Comparison of ENCODE assay signal across 12 cellular contexts in the genomic region with DNA sequence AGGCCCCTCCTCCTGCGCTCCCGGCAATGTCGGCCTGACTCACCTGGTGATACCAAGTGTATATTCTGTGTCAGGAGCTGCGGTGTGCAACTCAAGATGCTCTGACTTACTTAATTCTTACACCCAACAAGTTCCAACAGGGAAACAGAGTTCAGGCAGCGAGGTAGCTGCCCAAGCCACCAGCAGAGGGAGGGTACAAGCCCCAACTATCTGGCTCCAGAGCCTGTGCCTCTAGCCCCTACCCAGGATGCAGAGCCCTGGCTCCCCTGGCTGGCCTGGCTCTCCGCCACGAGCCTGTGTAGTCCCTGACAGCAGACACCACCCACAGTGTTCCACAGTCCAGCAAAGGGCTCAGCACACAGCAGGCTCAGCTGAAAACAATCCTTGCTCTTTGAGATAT. TPM values are rescaled to one million over a fixed set of nuclear protein-coding genes. Genes with fewer than 3 reads are reported as not detected.
DNase-seq lines count a peak whose midpoint lies in the region; ATAC-seq, FAIRE-seq and TF ChIP-seq lines count a peak whose summit lies in the region.
"Had no signal": no experiment of that assay in that cellular context is flagged by ENCODE, and none has a peak within 500 bp of the region (broad histone marks: within the 10 kb centered on the region; RNA-seq: fewer than 3 reads in every experiment).

No MANE protein-coding gene starts in this region.

- WGBS in GM23248 (ENCODE audit: low coverage in 1 of 2, low lambda C conversion rate in 2 of 2, missing lambda C conversion rate in 2 of 2), 2 experiments, result 39 to 45% methylated on average over 7 of the region's 7 CpGs
- 46% methylated on average over 4 of the region's 7 CpGs for WGBS in K562 (ENCODE audit: insufficient coverage, low coverage, missing lambda C conversion rate)

- no peaks in the 10 kb centered on the region for H3K79me2 ChIP-seq in GM23248 (ENCODE audit: insufficient read depth)
- H3K79me2 ChIP-seq in K562 (ENCODE audit: control insufficient read depth, insufficient read depth, low read length), result peaks cover 2% of the 10 kb centered on the region

- H3F3A ChIP-seq in GM23248 (ENCODE audit: insufficient read depth), result no peaks in the 10 kb centered on the region

- POLR2A ChIA-PET in K562 (lab: Yijun Ruan, JAX), result interaction anchor here (0.5 to 1.2 kb wide), 3 partner anchors 12 to 151 kb away, joined by 3 to 6 read pairs (median 4); no protein-coding TSS in a partner anchor

- TF ChIP-seq POLR2A in K562 (conservative IDR thresholded peaks at IDR 0.05), result no peak

- ATAC-seq in K562, result no peak
- peak; percentile 34 for ATAC-seq in left lobe of liver
- no peak for ATAC-seq in HG03095 (IDR thresholded peaks at IDR 0.05; ENCODE audit: unreplicated experiment)
- ATAC-seq in GM21423 (IDR thresholded peaks at IDR 0.05; ENCODE audit: unreplicated experiment), result no peak

- no peak overlapping the region for H3K4me2 ChIP-seq in GM23248 (ENCODE audit: unreplicated experiment)
- no peak overlapping the region for H3K4me2 ChIP-seq in K562 (ENCODE audit: insufficient read depth, low read length)

- H4K20me1 ChIP-seq in GM23248 (ENCODE audit: insufficient read depth) (no peaks in the 10 kb centered on the region), K562 (replicated peaks; ENCODE audit: control insufficient read depth, insufficient read depth, low read length) (no peaks in the 10 kb centered on the region)

- no peaks in the 10 kb centered on the region for H3K27me3 ChIP-seq in GM23248 (replicated peaks; ENCODE audit: insufficient read depth)
- no peaks in the 10 kb centered on the region for H3K27me3 ChIP-seq in K562 (ENCODE audit: control insufficient read depth in 2 of 2, insufficient read depth in 2 of 2, low read length in 2 of 2)

- intact Hi-C loops in K562 (cut with micrococcal nuclease), result no loop called here

- no peak for TF ChIP-seq RAD21 in K562 (CRISPR knock-in tag; conservative IDR thresholded peaks at IDR 0.05 in 1 of 2, IDR thresholded peaks at IDR 0.05 in 1 of 2)

- H2AFZ ChIP-seq in GM23248 (no peak overlapping the region), K562 (ENCODE audit: low read depth, low read length) (peak overlapping the region; percentile 14)

- no peaks in the 10 kb centered on the region for H3K36me3 ChIP-seq in GM23248 (ENCODE audit: low read depth)
- no peaks in the 10 kb centered on the region for H3K36me3 ChIP-seq in K562 (ENCODE audit: control insufficient read depth, insufficient read depth, low read length)
- H3K36me3 ChIP-seq: WERI-Rb-1 had no signal

- H3K4me3 ChIP-seq in GM23248 (no peak overlapping the region), K562 (no peak overlapping the region), coronary artery (no peak overlapping the region)

- TF ChIP-seq CTCF in K562 (IDR thresholded peaks at IDR 0.05 in 2 of 3, conservative IDR thresholded peaks at IDR 0.05 in 1 of 3; ENCODE audit: insufficient read depth in 2 of 3, low read depth in 1 of 3, low read length in 3 of 3) (0 out of 6 replicates have a peak, but pooled peaks of 1 of the 3 experiments have one; percentile 1), coronary artery (IDR thresholded peaks at IDR 0.05) (no peak)

- H3K4me1 ChIP-seq in GM23248 (ENCODE audit: insufficient read depth) (no peaks in the 10 kb centered on the region; the same call in 1 of the 2 replicates), K562 (replicated peaks in 1 of 2; ENCODE audit: control insufficient read depth in 2 of 2, insufficient read depth in 2 of 2, low read length in 2 of 2) (peaks cover 46 to 66% of the 10 kb centered on the region in 2 experiments)

- TF ChIP-seq EP300 in K562 (IDR thresholded peaks at IDR 0.05; ENCODE audit: low read length), result no peak

- no peaks in the 10 kb centered on the region for H3K9me2 ChIP-seq in GM23248 (ENCODE audit: insufficient read depth)

- no peak overlapping the region for H3K9ac ChIP-seq in GM23248
- H3K9ac ChIP-seq in K562 (ENCODE audit: insufficient read depth in 1 of 2, low read depth in 2 of 2, low read length in 2 of 2), result peak overlapping the region in 1 of 2 experiments; percentile 10; a peak in 2 of 4 replicates

- H3K27ac ChIP-seq in GM23248 (no peak overlapping the region), K562 (ENCODE audit: extremely low read depth, low read depth, low read length) (no peak overlapping the region), coronary artery (no peak overlapping the region)
- H3K27ac ChIP-seq: WERI-Rb-1 had no signal

- CTCF ChIA-PET in K562 (lab: Yijun Ruan, JAX; ENCODE audit: low intra/inter-chr PET ratio), result no interaction called here

- H3K9me3 ChIP-seq in GM23248 (ENCODE audit: low read depth) (no peaks in the 10 kb centered on the region), K562 (replicated peaks; ENCODE audit: control insufficient read depth, insufficient read depth, low read depth, low read length) (no peaks in the 10 kb centered on the region; the same call in 1 of the 2 replicates)

- DNase-seq in GM23248, result peak; percentile 31
- peak; percentile 30 for DNase-seq in NCI-H2081 treated with DMSO at 0.1 percent for 48 hours (lab: John Stamatoyannopoulos, UW)
- DNase-seq in K562 (ENCODE audit: extremely low read depth in 1 of 4, low spot score in 3 of 4), result no peak
- no peak for DNase-seq in left lobe of liver (ENCODE audit: low spot score)
- DNase-seq in coronary artery (ENCODE audit: low spot score), result no peak
- DNase-seq in DMS79 treated with DMSO at 0.1 percent for 48 hours (lab: John Stamatoyannopoulos, UW), result no peak
- DNase-seq: NCI-H524 treated with DMSO at 0.1 percent for 48 hours, WERI-Rb-1 had no signal

- in situ Hi-C loops in GM23248 (cut with MboI), result no loop called here
- in situ Hi-C loops in K562 (cut with MboI), result loop anchor here (25.0 kb wide), 1 partner anchor 1052 kb away; no protein-coding TSS in a partner anchor

- no peak for FAIRE-seq in K562 (lab: Jason Lieb, UNC)

- H3K9me1 ChIP-seq in K562 (ENCODE audit: control insufficient read depth, insufficient read depth, low read length), result peaks cover 5% of the 10 kb centered on the region

- no TSS peak for BruUV-seq in K562 (replicated peaks; lab: Mats Ljungman, UMichigan)

TF ChIP-seq in K562, 482 proteins besides CTCF, POLR2A, EP300 and RAD21 (continues in another document):
- TF ChIP-seq MTA3 (IDR thresholded peaks at IDR 0.05; ENCODE audit: borderline replicate concordance) (no peak), ELF1 (tag; IDR thresholded peaks at IDR 0.05) (no peak), KDM1A (IDR thresholded peaks at IDR 0.05) (no peak), HCFC1 (IDR thresholded peaks at IDR 0.05; ENCODE audit: low read depth, low read length) (no peak), SETDB1 (IDR thresholded peaks at IDR 0.05; ENCODE audit: low read length) (no peak)

RNA-seq across cellular contexts. Expression of gene C20orf203, which starts 34.9 kb away (rescaled TPM):
- total RNA-seq in GM23248 (2014; rRNA removed; shearing (Covaris generic)), result not detected in 2 replicates
- not detected in 2 replicates for polyA plus RNA-seq in GM23248 (2016; fragmentation: Nextera tagmentation; extraction: Ambion mirVana)
- 15.7 and 23.6 TPM in 2 replicates for total RNA-seq in K562 (2011; cell fraction: chromatin; rRNA removed; ENCODE audit: low replicate concordance)
- total RNA-seq in K562 (2011; cell fraction: nucleolus; rRNA removed), result 8.0 and 10.7 TPM in 2 replicates
- total RNA-seq in K562 (2011; cell fraction: nucleoplasm; rRNA removed), result 19.4 and 25.1 TPM in 2 replicates
- total RNA-seq in K562 (2014; rRNA removed), result 0.68 and 0.78 TPM in 2 replicates
- total RNA-seq in K562 (2014; rRNA removed; fragmentation: Illumina TruSeq; extraction: Trizol), result 0.48 and 0.62 TPM in 2 replicates
- total RNA-seq in K562 (2015; rRNA removed; fragmentation: Illumina TruSeq; extraction: Trizol), result 0.57 and 0.58 TPM in 2 replicates
- 2.0 and 2.4 TPM in 2 replicates for total RNA-seq in K562 (2021)
- polyA plus RNA-seq in K562 (2011; rRNA removed), result 0.52 and 1.5 TPM in 2 replicates
- polyA plus RNA-seq in K562 (2011; cell fraction: cytosol; rRNA removed), result 0.60 and 1.3 TPM in 2 replicates
- 3.0 and 4.6 TPM in 2 replicates for polyA plus RNA-seq in K562 (2011; cell fraction: nucleus; rRNA removed)
- polyA plus RNA-seq in K562 (2012), result 0.73 and 1.5 TPM in 2 replicates
- 0.58 and 0.68 TPM in 2 replicates for polyA plus RNA-seq in K562 (2014; fragmentation: Illumina TruSeq; extraction: Trizol)
- under 1 TPM; 0.56 to 0.69 TPM for polyA plus RNA-seq in K562 (2014; fragmentation: Nextera tagmentation; extraction: Ambion mirVana)
- 2.0 and 2.3 TPM in 2 replicates for polyA plus RNA-seq in K562 (2014; rRNA removed)
- polyA minus RNA-seq in K562 (2011; rRNA and poly(A)+ RNA removed), result 0.21 and 0.72 TPM in 2 replicates
- polyA minus RNA-seq in K562 (2011; cell fraction: cytosol; rRNA and poly(A)+ RNA removed), result 0.64 TPM in 1 of 2 replicates, not detected in the other
- 0.81 and 4.7 TPM in 2 replicates for polyA minus RNA-seq in K562 (2011; cell fraction: nucleus; rRNA and poly(A)+ RNA removed)
- total RNA-seq in left lobe of liver, result not detected
- total RNA-seq: dermis microvascular lymphatic vessel endothelial cell, SK-MEL-5 had no signal

RNA-seq across cellular contexts. Expression of gene NOL4L, which starts 53.7 kb away (rescaled TPM):
- total RNA-seq in GM23248 (2014; rRNA removed; shearing (Covaris generic)), result 5.2 and 8.7 TPM in 2 replicates
- polyA plus RNA-seq in GM23248 (2016; fragmentation: Nextera tagmentation; extraction: Ambion mirVana) (7.9 and 8.3 TPM in 2 replicates), K562 (2011; rRNA removed) (11.6 and 15.4 TPM in 2 replicates), K562 (2014; fragmentation: Illumina TruSeq; extraction: Trizol) (14.8 and 16.0 TPM in 2 replicates), K562 (2014; fragmentation: Nextera tagmentation; extraction: Ambion mirVana) (1 to 10 TPM; 5.1 to 6.6 TPM), K562 (2014; rRNA removed) (13.6 and 15.9 TPM in 2 replicates)
- 83.7 and 101 TPM in 2 replicates for total RNA-seq in K562 (2011; cell fraction: chromatin; rRNA removed; ENCODE audit: low replicate concordance)
- 37.2 and 38.4 TPM in 2 replicates for total RNA-seq in K562 (2011; cell fraction: nucleolus; rRNA removed)
- 54.0 and 63.1 TPM in 2 replicates for total RNA-seq in K562 (2011; cell fraction: nucleoplasm; rRNA removed)
- total RNA-seq in K562 (2014; rRNA removed) (14.8 and 17.9 TPM in 2 replicates), K562 (2014; rRNA removed; fragmentation: Illumina TruSeq; extraction: Trizol) (9.7 and 10.6 TPM in 2 replicates), K562 (2015; rRNA removed; fragmentation: Illumina TruSeq; extraction: Trizol) (13.8 and 14.1 TPM in 2 replicates), K562 (2021) (33.2 and 36.2 TPM in 2 replicates), left lobe of liver (5.8 TPM)
- 9.9 and 14.8 TPM in 2 replicates for polyA plus RNA-seq in K562 (2011; cell fraction: cytosol; rRNA removed)
- 42.8 and 74.6 TPM in 2 replicates for polyA plus RNA-seq in K562 (2011; cell fraction: nucleus; rRNA removed)
- 15.9 and 17.9 TPM in 2 replicates for polyA plus RNA-seq in K562 (2012)
- polyA minus RNA-seq in K562 (2011; rRNA and poly(A)+ RNA removed), result 10.1 and 11.5 TPM in 2 replicates
- polyA minus RNA-seq in K562 (2011; cell fraction: cytosol; rRNA and poly(A)+ RNA removed), result 15.5 and 25.2 TPM in 2 replicates
- polyA minus RNA-seq in K562 (2011; cell fraction: nucleus; rRNA and poly(A)+ RNA removed), result 17.2 and 19.1 TPM in 2 replicates

Comparison
In these comparisons a context has a peak if more than half of its experiments do, and no peak if none do; other contexts are left out.
1. DNase-seq: peak in GM23248 (single experiment) and NCI-H2081 treated with DMSO at 0.1 percent for 48 hours (single experiment); none in K562 (0 of 4), left lobe of liver (single experiment), coronary artery (single experiment) and DMS79 treated with DMSO at 0.1 percent for 48 hours (single experiment).